In genomic region chr3:102092617-102093466, GRCh38 we compare ENCODE assay signal across 13 cellular contexts.
A peak's percentile ranks its signal among the peaks of the same experiment; 100 is the strongest.
DNase-seq lines count a peak whose midpoint lies in the region; ATAC-seq, FAIRE-seq and TF ChIP-seq lines count a peak whose summit lies in the region.
"Had no signal": no experiment of that assay in that cellular context is flagged by ENCODE, and none has a peak within 500 bp of the region (broad histone marks: within the 10 kb centered on the region; RNA-seq: fewer than 3 reads in every experiment).

No MANE protein-coding gene starts in this region.

- POLR2A ChIA-PET in HEK293T (lab: Yijun Ruan, JAX): interaction anchor here (1.6 kb wide), 1 partner anchor 368 kb away, joined by 3 read pairs; the partner anchor contains the start of gene CEP97

- H4K20me1 ChIP-seq in keratinocyte (ENCODE audit: control insufficient read depth, extremely low read depth, insufficient read depth, low read length): no peaks in the 10 kb centered on the region

- intact Hi-C loops in Calu3 (cut with micrococcal nuclease; ENCODE audit: unreplicated experiment): no loop called here
- intact Hi-C loops in activated T-helper 1 cell treated with anti-CD3 and anti-CD28 coated beads, Interleukin-12 subunit alpha, Interleukin-12 subunit beta, Interleukin-2, Interleukin-4 antibody, amounts not matched to agents 30 ng/mL and 10 ng/mL and 1 ng/mL, durations not matched to agents 14 hours and 24 hours and 36 hours (cut with micrococcal nuclease): loop anchor here (1.0 to 5.0 kb wide), 13 partner anchors 13 to 416 kb away; partner anchors contain the start of gene ZBTB11
- intact Hi-C loops in left ventricle myocardium inferior (cut with micrococcal nuclease): no loop called here

- no peaks in the 10 kb centered on the region for H3K79me2 ChIP-seq in keratinocyte (ENCODE audit: control insufficient read depth, insufficient read depth, low read length)

- no peak overlapping the region for H3K4me2 ChIP-seq in keratinocyte (ENCODE audit: control insufficient read depth, extremely low read depth, insufficient read depth, low read depth, low read length)

- H2AFZ ChIP-seq in keratinocyte (ENCODE audit: control insufficient read depth, low read length): no peak overlapping the region

- H3K27me3 Mint-ChIP-seq in Calu3 (ENCODE audit: unreplicated experiment) (no peaks in the 10 kb centered on the region), T-helper 17 cell (no peaks in the 10 kb centered on the region)
- peaks cover 1% of the 10 kb centered on the region for H3K27me3 Mint-ChIP-seq in activated T-helper 1 cell treated with anti-CD3 and anti-CD28 coated beads, Interleukin-12 subunit alpha, Interleukin-12 subunit beta, Interleukin-2, Interleukin-4 antibody, amounts not matched to agents 30 ng/mL and 10 ng/mL and 1 ng/mL, durations not matched to agents 14 hours and 24 hours and 36 hours (ENCODE audit: insufficient read depth)

- H3K27ac ChIP-seq in keratinocyte (ENCODE audit: control insufficient read depth, insufficient read depth, low read length) (no peak overlapping the region), left ventricle myocardium inferior (replicated peaks) (no peak overlapping the region)

- H3K4me1 Mint-ChIP-seq in Calu3 (ENCODE audit: low read depth, unreplicated experiment): peaks cover 20% of the 10 kb centered on the region
- H3K4me1 Mint-ChIP-seq in activated T-helper 1 cell treated with anti-CD3 and anti-CD28 coated beads, Interleukin-12 subunit alpha, Interleukin-12 subunit beta, Interleukin-2, Interleukin-4 antibody, amounts not matched to agents 30 ng/mL and 10 ng/mL and 1 ng/mL, durations not matched to agents 14 hours and 24 hours and 36 hours (ENCODE audit: low read depth): peaks cover 61% of the 10 kb centered on the region
- H3K4me1 Mint-ChIP-seq in T-helper 17 cell: peaks cover 8% of the 10 kb centered on the region

- H3K9me3 Mint-ChIP-seq in Calu3 (ENCODE audit: low read depth, unreplicated experiment): no peaks in the 10 kb centered on the region
- H3K9me3 Mint-ChIP-seq in activated T-helper 1 cell treated with anti-CD3 and anti-CD28 coated beads, Interleukin-12 subunit alpha, Interleukin-12 subunit beta, Interleukin-2, Interleukin-4 antibody, amounts not matched to agents 30 ng/mL and 10 ng/mL and 1 ng/mL, durations not matched to agents 14 hours and 24 hours and 36 hours: no peaks in the 10 kb centered on the region

- H3K36me3 Mint-ChIP-seq in Calu3 (ENCODE audit: insufficient read depth, unreplicated experiment): no peaks in the 10 kb centered on the region
- peaks cover 2% of the 10 kb centered on the region for H3K36me3 Mint-ChIP-seq in activated T-helper 1 cell treated with anti-CD3 and anti-CD28 coated beads, Interleukin-12 subunit alpha, Interleukin-12 subunit beta, Interleukin-2, Interleukin-4 antibody, amounts not matched to agents 30 ng/mL and 10 ng/mL and 1 ng/mL, durations not matched to agents 14 hours and 24 hours and 36 hours (ENCODE audit: low read depth)
- H3K36me3 Mint-ChIP-seq in T-helper 17 cell (ENCODE audit: low read depth): no peaks in the 10 kb centered on the region

- H3K4me3 ChIP-seq in keratinocyte (ENCODE audit: control insufficient read depth in 2 of 3, extremely low read depth in 1 of 3, insufficient read depth in 2 of 3, low read depth in 1 of 3, low read length in 3 of 3) (no peak overlapping the region), left ventricle myocardium inferior (no peak overlapping the region)

- H3K27ac Mint-ChIP-seq in Calu3 (ENCODE audit: unreplicated experiment): peak overlapping the region; percentile 70
- H3K27ac Mint-ChIP-seq in activated T-helper 1 cell treated with anti-CD3 and anti-CD28 coated beads, Interleukin-12 subunit alpha, Interleukin-12 subunit beta, Interleukin-2, Interleukin-4 antibody, amounts not matched to agents 30 ng/mL and 10 ng/mL and 1 ng/mL, durations not matched to agents 14 hours and 24 hours and 36 hours: peak overlapping the region; percentile 78
- no peak overlapping the region for H3K27ac Mint-ChIP-seq in T-helper 17 cell

- H3K4me1 ChIP-seq in keratinocyte (ENCODE audit: control insufficient read depth, extremely low read depth, insufficient read depth, low read length) (no peaks in the 10 kb centered on the region), left ventricle myocardium inferior (peaks cover 19% of the 10 kb centered on the region)

- H3K9me3 ChIP-seq in keratinocyte (ENCODE audit: control insufficient read depth, low read depth, low read length): no peaks in the 10 kb centered on the region
- H3K9me3 ChIP-seq in left ventricle myocardium inferior (replicated peaks): no peaks in the 10 kb centered on the region
- H3K9me3 ChIP-seq in T-helper 17 cell (ENCODE audit: control insufficient read depth, low read length, poor library complexity, severe bottlenecking): no peaks in the 10 kb centered on the region

- H3K4me3 Mint-ChIP-seq in Calu3 (ENCODE audit: low read depth, unreplicated experiment) (no peak overlapping the region), T-helper 17 cell (no peak overlapping the region)
- peak overlapping the region; percentile 61 for H3K4me3 Mint-ChIP-seq in activated T-helper 1 cell treated with anti-CD3 and anti-CD28 coated beads, Interleukin-12 subunit alpha, Interleukin-12 subunit beta, Interleukin-2, Interleukin-4 antibody, amounts not matched to agents 30 ng/mL and 10 ng/mL and 1 ng/mL, durations not matched to agents 14 hours and 24 hours and 36 hours

- peak; percentile 52 for FAIRE-seq in keratinocyte (lab: Jason Lieb, UNC)
- FAIRE-seq: H1, TTC549 had no signal

- dilution Hi-C loops in keratinocyte (cut with MboI; ENCODE audit: extremely low pct_ligation_motif_present, low sequenced_read_pairs): no loop called here

- no peaks in the 10 kb centered on the region for H3K36me3 ChIP-seq in keratinocyte (ENCODE audit: control insufficient read depth in 2 of 2, extremely low read depth in 1 of 2, insufficient read depth in 2 of 2, low read length in 2 of 2)
- no peaks in the 10 kb centered on the region for H3K36me3 ChIP-seq in left ventricle myocardium inferior

- H3K9ac ChIP-seq in keratinocyte (ENCODE audit: control insufficient read depth, extremely low read depth, insufficient read depth, low read length): no peak overlapping the region

- H3K27me3 ChIP-seq in keratinocyte (ENCODE audit: control insufficient read depth, extremely low read depth, insufficient read depth, low read length) (no peaks in the 10 kb centered on the region), left ventricle myocardium inferior (ENCODE audit: low read depth) (no peaks in the 10 kb centered on the region)

- BruUV-seq in Calu3 (replicated peaks; lab: Mats Ljungman, UMichigan): no TSS peak

- CTCF ChIA-PET in Calu3 (lab: Charles Lee) (interaction anchor here (0.6 kb wide), 1 partner anchor 72 kb away, joined by 11 read pairs; no protein-coding TSS in a partner anchor), HEK293T (lab: Yijun Ruan, JAX) (interaction anchor here (0.7 kb wide), 1 partner anchor 132 kb away, joined by 3 read pairs; no protein-coding TSS in a partner anchor)

- DNase-seq in Calu3: no peak
- no peak for DNase-seq in HEK293T (ENCODE audit: extremely low spot score)
- no peak for DNase-seq in activated T-helper 1 cell treated with anti-CD3 and anti-CD28 coated beads, Interleukin-12 subunit alpha, Interleukin-12 subunit beta, Interleukin-2, Interleukin-4 antibody, amounts not matched to agents 30 ng/mL and 10 ng/mL and 1 ng/mL, durations not matched to agents 14 hours and 24 hours and 36 hours (ENCODE audit: low spot score)
- no peak for DNase-seq in keratinocyte (ENCODE audit: low read depth, low spot score)
- no peak for DNase-seq in stimulated activated CD8-positive, alpha-beta memory T cell treated with anti-CD3 and anti-CD28 coated beads, Interleukin-4, amount 100 ng/mL, for 48 hours
- no peak for DNase-seq in left ventricle myocardium inferior
- no peak for DNase-seq in T-helper 17 cell
- DNase-seq: caudate nucleus, DMS53, NCI-H1436 had no signal

- no peak for TF ChIP-seq CTCF in Calu3 (IDR thresholded peaks at IDR 0.05; ENCODE audit: unreplicated experiment)
- TF ChIP-seq CTCF in keratinocyte (optimal IDR thresholded peaks at IDR 0.05 in 1 of 3, IDR thresholded peaks at IDR 0.05 in 1 of 3, conservative IDR thresholded peaks at IDR 0.05 in 1 of 3; ENCODE audit: extremely low read depth in 1 of 3, insufficient read depth in 2 of 3, low read length in 3 of 3): no peak
- TF ChIP-seq CTCF in left ventricle myocardium inferior (IDR thresholded peaks at IDR 0.05; ENCODE audit: borderline replicate concordance): no peak

- H3K9me1 ChIP-seq in keratinocyte (ENCODE audit: control insufficient read depth, extremely low read depth, insufficient read depth, low read length): no peaks in the 10 kb centered on the region

- ATAC-seq in HG02763 (IDR thresholded peaks at IDR 0.05; ENCODE audit: unreplicated experiment) (no peak), T-helper 17 cell (no peak)

TF ChIP-seq in HEK293T, 16 proteins besides CTCF, POLR2A, EP300 and RAD21:
- TF ChIP-seq PKNOX1 (IDR thresholded peaks at IDR 0.05) (peak; percentile 48; the same call in 1 of the 2 replicates), SUZ12 (IDR thresholded peaks at IDR 0.05) (no peak)
